ENCODE assay signal across 9 cellular contexts in genomic region chr1:75991497-75992114, GRCh38. TPM values are rescaled to one million over a fixed set of nuclear protein-coding genes. Genes with fewer than 3 reads are reported as not detected.
DNase-seq lines count a peak whose midpoint lies in the region; ATAC-seq and TF ChIP-seq lines count a peak whose summit lies in the region.
"Had no signal": no experiment of that assay in that cellular context is flagged by ENCODE, and none has a peak within 500 bp of the region (broad histone marks: within the 10 kb centered on the region; RNA-seq: fewer than 3 reads in every experiment).

No MANE protein-coding gene starts in this region.

- DNase-seq in GM12865 (ENCODE audit: low read depth) (peak; percentile 83), HEK293T (ENCODE audit: extremely low spot score) (peak; percentile 93), NB4 (ENCODE audit: low read depth) (peak; percentile 67), SKM-1 (lab: John Stamatoyannopoulos, UW; ENCODE audit: unreplicated experiment) (peak; percentile 14), cardiac septum (ENCODE audit: low spot score) (peak; percentile 90), pulmonary artery endothelial cell (ENCODE audit: low read depth, low spot score) (peak; percentile 44)
- DNase-seq in activated naive CD8-positive, alpha-beta T cell treated with anti-CD3 and anti-CD28 coated beads, Interleukin-2, amount 50 U/mL, for 16 hours (ENCODE audit: low read depth, low spot score) = peak; percentile 38

- TF ChIP-seq CTCF in GM12865 (IDR thresholded peaks at IDR 0.05; ENCODE audit: insufficient read depth, low read depth, low read length, missing control alignments) (peak; percentile 76), NB4 (IDR thresholded peaks at IDR 0.05; ENCODE audit: low read depth, low read length) (peak; percentile 67)

- intact Hi-C loops in cardiac septum (cut with DNase I) = loop anchor here (5.0 to 10.0 kb wide), 2 partner anchors 161 to 1153 kb away; no protein-coding TSS in a partner anchor

- CTCF ChIA-PET in HEK293T (lab: Yijun Ruan, JAX) = interaction anchor here (0.7 to 1.0 kb wide), 2 partner anchors 14 to 94 kb away, joined by 4 read pairs; no protein-coding TSS in a partner anchor

- ATAC-seq in HG03097 (IDR thresholded peaks at IDR 0.05; ENCODE audit: low FRiP score, unreplicated experiment) = no peak

- H3K4me3 ChIP-seq in GM12865 (ENCODE audit: low read depth, low read length) = no peak overlapping the region
- no peak overlapping the region for H3K4me3 ChIP-seq in NB4 (ENCODE audit: low read depth, low read length)

- POLR2A ChIA-PET in HEK293T (lab: Yijun Ruan, JAX) = no interaction called here

- no peak for TF ChIP-seq POLR2A in NB4 (IDR thresholded peaks at IDR 0.05; ENCODE audit: extremely low read depth, insufficient read length)

TF ChIP-seq in HEK293T, 16 proteins besides CTCF, POLR2A, EP300 and RAD21:
- TF ChIP-seq L3MBTL2 (conservative IDR thresholded peaks at IDR 0.05) (no peak), ZNF384 (IDR thresholded peaks at IDR 0.05) (peak; percentile 71), CTBP1 (IDR thresholded peaks at IDR 0.05; ENCODE audit: borderline replicate concordance) (peak; percentile 47; the same call in 1 of the 2 replicates)
TF ChIP-seq in HEK293T: peak in this region for 2.

RNA-seq across cellular contexts. Expression of gene ASB17, which starts 59.4 kb away (rescaled TPM):
- total RNA-seq in cardiac septum = not detected
- total RNA-seq in pulmonary artery endothelial cell = not detected in 2 replicates
- total RNA-seq: skeletal muscle tissue had no signal

Comparison
In these comparisons a context has a peak if more than half of its experiments do, and no peak if none do; other contexts are left out.
1. DNase-seq: peak in every context shown above with its lines; median percentile 93 in HEK293T; 90 in cardiac septum; 83 in GM12865; 67 in NB4; 44 in pulmonary artery endothelial cell; 38 in activated naive CD8-positive, alpha-beta T cell treated with anti-CD3 and anti-CD28 coated beads, Interleukin-2, amount 50 U/mL, for 16 hours; 14 in SKM-1.